ENCODE assay signal across 14 cellular contexts in the genomic region with DNA sequence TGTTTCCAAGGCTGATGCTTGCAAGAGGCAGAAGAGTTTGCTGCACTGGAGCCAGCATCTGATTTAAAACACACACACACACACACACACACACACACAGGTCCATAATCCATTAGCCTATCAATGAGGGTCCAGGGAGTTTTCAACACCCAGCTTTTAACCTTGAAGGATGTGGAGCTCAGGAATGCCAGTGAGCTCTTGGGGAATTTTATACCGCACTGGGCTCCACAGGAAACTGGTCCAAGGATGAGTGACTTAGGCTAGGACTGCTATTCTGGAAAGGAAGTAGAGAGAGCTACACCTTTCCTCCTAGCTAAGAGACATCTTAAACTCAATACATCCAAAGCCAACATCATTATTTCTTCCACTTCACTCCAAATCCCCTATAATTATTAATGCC. TPM values are rescaled to one million over a fixed set of nuclear protein-coding genes. Genes with fewer than 3 reads are reported as not detected.
DNase-seq lines count a peak whose midpoint lies in the region; ATAC-seq and TF ChIP-seq lines count a peak whose summit lies in the region.
"Had no signal": no experiment of that assay in that cellular context is flagged by ENCODE, and none has a peak within 500 bp of the region (broad histone marks: within the 10 kb centered on the region; RNA-seq: fewer than 3 reads in every experiment).

No MANE protein-coding gene starts in this region.

- no peak for TF ChIP-seq CTCF in Calu3 (IDR thresholded peaks at IDR 0.05; ENCODE audit: unreplicated experiment)
- no peak for TF ChIP-seq CTCF in activated B cell treated with CpG ODN at 0.5 μM for 24 hours (IDR thresholded peaks at IDR 0.05)
- no peak for TF ChIP-seq CTCF in thyroid gland (IDR thresholded peaks at IDR 0.05)

- in situ Hi-C loops in ACHN (cut with HindIII; ENCODE audit: low pct_ligation_motif_present, low pct_unique_long_range_greater_than_20kb, low sequenced_read_pairs) = no loop called here

- H3K27ac Mint-ChIP-seq in Calu3 (ENCODE audit: unreplicated experiment) (no peak overlapping the region), activated B cell treated with CpG ODN at 0.5 μM for 24 hours (no peak overlapping the region)
- no peak overlapping the region for H3K27ac Mint-ChIP-seq in naive thymus-derived CD4-positive, alpha-beta T cell
- H3K27ac Mint-ChIP-seq: activated CD8-positive, alpha-beta memory T cell treated with anti-CD3 and anti-CD28 coated beads, Interleukin-2, amount 10 ng/mL, durations not matched to agents 7 days and 5 days had no signal

- intact Hi-C loops in Calu3 (cut with micrococcal nuclease; ENCODE audit: unreplicated experiment) = loop anchor here (5.0 kb wide), 1 partner anchor 72 kb away; no protein-coding TSS in a partner anchor
- intact Hi-C loops in activated B cell treated with CpG ODN at 0.5 μM for 24 hours (cut with micrococcal nuclease) = no loop called here
- intact Hi-C loops in naive thymus-derived CD4-positive, alpha-beta T cell (cut with micrococcal nuclease) = no loop called here
- intact Hi-C loops in thyroid gland (cut with DNase I) = no loop called here

- no TSS peak for BruUV-seq in Calu3 (replicated peaks; lab: Mats Ljungman, UMichigan)

- H3K4me3 Mint-ChIP-seq in Calu3 (ENCODE audit: low read depth, unreplicated experiment) = peak overlapping the region; percentile 83
- peak overlapping the region; percentile 76 for H3K4me3 Mint-ChIP-seq in activated B cell treated with CpG ODN at 0.5 μM for 24 hours
- peak overlapping the region in 9 of 10 donors; percentile 66 to 85 (median 80) for H3K4me3 Mint-ChIP-seq in naive thymus-derived CD4-positive, alpha-beta T cell

- TF ChIP-seq POLR2A in thyroid gland (IDR thresholded peaks at IDR 0.05) = no peak

- CTCF ChIA-PET in Calu3 (lab: Charles Lee) (no interaction called here), activated B cell treated with CpG ODN at 0.5 μM for 24 hours (lab: Charles Lee) (interaction anchor here (1.4 to 1.5 kb wide), 2 partner anchors 29 to 101 kb away, joined by 3 to 4 read pairs; no protein-coding TSS in a partner anchor)
- CTCF ChIA-PET in naive thymus-derived CD4-positive, alpha-beta T cell (lab: Charles Lee) = no interaction called here

- H3K4me1 ChIP-seq in naive thymus-derived CD4-positive, alpha-beta T cell (ENCODE audit: control insufficient read depth in 2 of 2, insufficient read depth in 2 of 2, low read length in 2 of 2) = peaks cover 3 to 6% of the 10 kb centered on the region in 2 donors
- H3K4me1 ChIP-seq in thyroid gland = peaks cover 12 to 27% of the 10 kb centered on the region in 2 donors

- H3K27me3 ChIP-seq in naive thymus-derived CD4-positive, alpha-beta T cell (ENCODE audit: control insufficient read depth in 2 of 2, insufficient read depth in 2 of 2, low read length in 2 of 2) = peaks cover 0 to 24% of the 10 kb centered on the region in 2 donors
- no peaks in the 10 kb centered on the region for H3K27me3 ChIP-seq in thyroid gland
- H3K27me3 ChIP-seq: ascending aorta, pancreas had no signal

- H3K9me3 Mint-ChIP-seq in Calu3 (ENCODE audit: low read depth, unreplicated experiment) (no peaks in the 10 kb centered on the region), activated B cell treated with CpG ODN at 0.5 μM for 24 hours (no peaks in the 10 kb centered on the region)
- H3K9me3 Mint-ChIP-seq in naive thymus-derived CD4-positive, alpha-beta T cell = no peaks in the 10 kb centered on the region

- H3K36me3 Mint-ChIP-seq in Calu3 (ENCODE audit: insufficient read depth, unreplicated experiment) (peaks cover 22% of the 10 kb centered on the region), activated B cell treated with CpG ODN at 0.5 μM for 24 hours (ENCODE audit: low read depth) (no peaks in the 10 kb centered on the region)
- peaks cover 0 to 4% (median 0%) of the 10 kb centered on the region in 5 donors for H3K36me3 Mint-ChIP-seq in naive thymus-derived CD4-positive, alpha-beta T cell

- H3K4me3 ChIP-seq in naive thymus-derived CD4-positive, alpha-beta T cell (ENCODE audit: low read length) = no peak overlapping the region
- no peak overlapping the region for H3K4me3 ChIP-seq in thyroid gland (replicated peaks in 1 of 3)

- POLR2A ChIA-PET in activated B cell treated with CpG ODN at 0.5 μM for 24 hours (lab: Charles Lee) = no interaction called here
- POLR2A ChIA-PET in naive thymus-derived CD4-positive, alpha-beta T cell (lab: Charles Lee) = no interaction called here

- DNase-seq in ACHN (peak; percentile 8), Calu3 (no peak), activated B cell treated with CpG ODN at 0.5 μM for 24 hours (no peak), GOT3 (lab: John Stamatoyannopoulos, UW) (no peak), thyroid gland (no peak), NOMO-1 treated with dmso at 0.1 percent for 144 hours (lab: John Stamatoyannopoulos, UW; ENCODE audit: unreplicated experiment) (no peak)
- peak in 1 of 9 donors; percentile 6 for DNase-seq in naive thymus-derived CD4-positive, alpha-beta T cell
- DNase-seq: activated CD8-positive, alpha-beta memory T cell treated with anti-CD3 and anti-CD28 coated beads, Interleukin-2, amount 10 ng/mL, durations not matched to agents 7 days and 5 days; KBM-7; NCI-H2029 treated with DMSO at 0.1 percent for 48 hours had no signal

- ATAC-seq in activated B cell treated with CpG ODN at 0.5 μM for 24 hours (ENCODE audit: low read depth) (no peak), GM18861 (IDR thresholded peaks at IDR 0.05; ENCODE audit: unreplicated experiment) (no peak)
- no peak for ATAC-seq in naive thymus-derived CD4-positive, alpha-beta T cell

- H3K36me3 ChIP-seq in naive thymus-derived CD4-positive, alpha-beta T cell (ENCODE audit: control insufficient read depth in 2 of 3, insufficient read depth in 3 of 3, low read length in 3 of 3) = no peaks in the 10 kb centered on the region
- H3K36me3 ChIP-seq in thyroid gland = no peaks in the 10 kb centered on the region
- H3K36me3 ChIP-seq: ascending aorta, left ventricle myocardium inferior, pancreas had no signal

- WGBS in thyroid gland, 2 donors = 38 to 50% methylated on average over 1 of the region's 1 CpG

- no peak overlapping the region for H3K27ac ChIP-seq in naive thymus-derived CD4-positive, alpha-beta T cell (ENCODE audit: low read depth, low read length)
- H3K27ac ChIP-seq in thyroid gland = no peak overlapping the region

- H3K4me1 Mint-ChIP-seq in Calu3 (ENCODE audit: low read depth, unreplicated experiment) = peaks cover 22% of the 10 kb centered on the region
- H3K4me1 Mint-ChIP-seq in activated B cell treated with CpG ODN at 0.5 μM for 24 hours = peaks cover 28% of the 10 kb centered on the region
- H3K4me1 Mint-ChIP-seq in naive thymus-derived CD4-positive, alpha-beta T cell = peaks cover 6 to 26% (median 16%) of the 10 kb centered on the region in 7 donors

- H3K27me3 Mint-ChIP-seq in Calu3 (ENCODE audit: unreplicated experiment) (peaks cover 36% of the 10 kb centered on the region), activated B cell treated with CpG ODN at 0.5 μM for 24 hours (peaks cover 45% of the 10 kb centered on the region)
- peaks cover 67 to 75% (median 70%) of the 10 kb centered on the region in 5 donors for H3K27me3 Mint-ChIP-seq in naive thymus-derived CD4-positive, alpha-beta T cell

- no peaks in the 10 kb centered on the region for H3K9me3 ChIP-seq in naive thymus-derived CD4-positive, alpha-beta T cell (ENCODE audit: control insufficient read depth in 2 of 3, low read length in 3 of 3)
- no peaks in the 10 kb centered on the region for H3K9me3 ChIP-seq in thyroid gland
- H3K9me3 ChIP-seq: ascending aorta, left ventricle myocardium inferior, pancreas had no signal

RNA-seq across cellular contexts. Expression of a gene that starts 0.9 kb away (rescaled TPM):
- total RNA-seq in Calu3 (2022) (1.4 and 3.1 TPM in 2 replicates), activated B cell treated with CpG ODN at 0.5 μM for 24 hours (0.07 TPM in 1 of 2 replicates, not detected in the other), thyroid gland (1 to 10 TPM; 1.1 to 2.9 (median 1.8) TPM)
- total RNA-seq in naive thymus-derived CD4-positive, alpha-beta T cell = under 1 TPM in 3 of 5 experiments, not detected in 2; 0.11 to 0.22 (median 0.13) TPM
- polyA plus RNA-seq in naive thymus-derived CD4-positive, alpha-beta T cell = under 1 TPM in 1 of 2 donors, not detected in 1; 0.05 TPM
